ENCODE assay signal across 10 cellular contexts in genomic region chr7:45112648-45113047, GRCh38. TPM values are rescaled to one million over a fixed set of nuclear protein-coding genes. Genes with fewer than 3 reads are reported as not detected.
DNase-seq lines count a peak whose midpoint lies in the region; ATAC-seq and TF ChIP-seq lines count a peak whose summit lies in the region.
"Had no signal": no experiment of that assay in that cellular context is flagged by ENCODE, and none has a peak within 500 bp of the region (broad histone marks: within the 10 kb centered on the region; RNA-seq: fewer than 3 reads in every experiment).

No MANE protein-coding gene starts in this region.

- CTCF ChIA-PET in CD4-positive, alpha-beta memory T cell (lab: Charles Lee; ENCODE audit: partially characterized antibody): interaction anchor here (1.7 kb wide), 1 partner anchor 23 kb away, joined by 10 read pairs; no protein-coding TSS in a partner anchor

- H3K4me1 ChIP-seq in CD4-positive, alpha-beta memory T cell (ENCODE audit: insufficient read depth, low read length): peaks cover 37% of the 10 kb centered on the region

- H3K36me3 ChIP-seq in CD4-positive, alpha-beta memory T cell (ENCODE audit: insufficient read depth, low read length): peaks cover 18% of the 10 kb centered on the region

- POLR2A ChIA-PET in CD4-positive, alpha-beta memory T cell (lab: Charles Lee; ENCODE audit: partially characterized antibody): interaction anchor here (0.9 to 3.6 kb wide), 12 partner anchors 11 to 622 kb away, joined by 3 to 32 read pairs (median 10); partner anchors contain the start of genes H2AZ2, NUDCD3 and PURB

- DNase-seq in CD4-positive, alpha-beta memory T cell: no peak
- DNase-seq in LNCaP clone FGC (ENCODE audit: low read depth): no peak
- DNase-seq in natural killer cell: no peak
- no peak for DNase-seq in activated CD4-positive, alpha-beta T cell treated with anti-CD3 and anti-CD28 coated beads, Interleukin-2, amount 50 U/mL, for 1 hour
- DNase-seq in NCI-H2029 (lab: John Stamatoyannopoulos, UW): no peak
- DNase-seq: effector CD4-positive, alpha-beta T cell; NCI-H187 had no signal

- TF ChIP-seq CTCF in LNCaP clone FGC (IDR thresholded peaks at IDR 0.05; ENCODE audit: control insufficient read depth, extremely low read depth, insufficient read depth): no peak
- TF ChIP-seq CTCF in brain (conservative IDR thresholded peaks at IDR 0.05): no peak
- TF ChIP-seq CTCF in natural killer cell (IDR thresholded peaks at IDR 0.05): no peak

- H3K27ac Mint-ChIP-seq in CD4-positive, alpha-beta memory T cell: peak overlapping the region; percentile 84 to 100 (median 97)
- peak overlapping the region; percentile 54 to 99 (median 85) for H3K27ac Mint-ChIP-seq in brain
- peak overlapping the region; percentile 100 for H3K27ac Mint-ChIP-seq in natural killer cell

- peaks cover 24 to 51% (median 37%) of the 10 kb centered on the region in 4 donors for H3K4me1 Mint-ChIP-seq in CD4-positive, alpha-beta memory T cell
- H3K4me1 Mint-ChIP-seq in brain (peaks cover 52% of the 10 kb centered on the region), natural killer cell (peaks cover 23 to 35% of the 10 kb centered on the region in 2 donors)

- H3K27ac ChIP-seq in CD4-positive, alpha-beta memory T cell (ENCODE audit: low read depth, low read length): peak overlapping the region; percentile 87

- H3K36me3 Mint-ChIP-seq in CD4-positive, alpha-beta memory T cell: peaks cover 13 to 30% of the 10 kb centered on the region in 2 donors
- peaks cover 9% of the 10 kb centered on the region for H3K36me3 Mint-ChIP-seq in brain
- H3K36me3 Mint-ChIP-seq in natural killer cell: no peaks in the 10 kb centered on the region

- H3K9me3 ChIP-seq in CD4-positive, alpha-beta memory T cell (ENCODE audit: control insufficient read depth in 1 of 2, low read length in 2 of 2): no peaks in the 10 kb centered on the region

- peaks cover 0 to 4% (median 0%) of the 10 kb centered on the region in 8 donors for H3K9me3 Mint-ChIP-seq in CD4-positive, alpha-beta memory T cell
- peaks cover 0 to 3% (median 2%) of the 10 kb centered on the region in 5 experiments for H3K9me3 Mint-ChIP-seq in brain
- H3K9me3 Mint-ChIP-seq in natural killer cell: no peaks in the 10 kb centered on the region

- intact Hi-C loops in CD4-positive, alpha-beta memory T cell (cut with micrococcal nuclease): no loop called here
- intact Hi-C loops in natural killer cell (cut with micrococcal nuclease): loop anchor here (5.0 to 10.0 kb wide), 3 partner anchors 265 to 1030 kb away; partner anchors contain the start of genes H2AZ2, OGDH and POLM

- peaks cover 4% of the 10 kb centered on the region in 2 donors for H3K27me3 Mint-ChIP-seq in CD4-positive, alpha-beta memory T cell
- H3K27me3 Mint-ChIP-seq in brain: peaks cover 21% of the 10 kb centered on the region
- peaks cover 2 to 10% of the 10 kb centered on the region in 2 donors for H3K27me3 Mint-ChIP-seq in natural killer cell (ENCODE audit: low read depth in 2 of 2)

- no peaks in the 10 kb centered on the region for H3K27me3 ChIP-seq in CD4-positive, alpha-beta memory T cell (ENCODE audit: insufficient read depth, low read length)

- no peak overlapping the region for H3K4me3 ChIP-seq in CD4-positive, alpha-beta memory T cell (ENCODE audit: low read length in 2 of 2)
- peak overlapping the region; percentile 83 for H3K4me3 ChIP-seq in LNCaP clone FGC (ENCODE audit: low read depth, low read length)

- H3K4me3 Mint-ChIP-seq in CD4-positive, alpha-beta memory T cell: peak overlapping the region; percentile 61 to 99 (median 70)
- H3K4me3 Mint-ChIP-seq in brain: peak overlapping the region; percentile 94 to 99 (median 98)
- peak overlapping the region; percentile 67 for H3K4me3 Mint-ChIP-seq in natural killer cell

- no peak for ATAC-seq in natural killer cell
- no peak for ATAC-seq in HG02981 (IDR thresholded peaks at IDR 0.05; ENCODE audit: unreplicated experiment)
- ATAC-seq in HG03354 (IDR thresholded peaks at IDR 0.05; ENCODE audit: poor library complexity, severe bottlenecking, unreplicated experiment): no peak

RNA-seq across cellular contexts. Expression of gene TBRG4, which starts 1.2 kb away (rescaled TPM):
- total RNA-seq in CD4-positive, alpha-beta memory T cell: 100 to 1,000 TPM; 103 to 129 TPM
- polyA plus RNA-seq in CD4-positive, alpha-beta memory T cell: 10 to 100 TPM; 48.5 to 65.3 TPM
- polyA plus RNA-seq in brain (ENCODE audit: insufficient read depth, low read depth, low replicate concordance): 58.3 TPM
- total RNA-seq in natural killer cell: 10 to 100 TPM; 48.6 to 56.7 (median 55.9) TPM

RNA-seq across cellular contexts. Expression of gene NACAD, which starts 23.9 kb away (rescaled TPM):
- not detected for total RNA-seq in CD4-positive, alpha-beta memory T cell
- not detected for polyA plus RNA-seq in CD4-positive, alpha-beta memory T cell
- polyA plus RNA-seq in brain (ENCODE audit: insufficient read depth, low read depth, low replicate concordance): 110 TPM
- total RNA-seq in natural killer cell: 1 to 10 TPM in 1 of 3 donors, under 1 TPM in 2; 0.75 to 1.7 (median 0.78) TPM

RNA-seq across cellular contexts. Expression of gene RAMP3, which starts 44.9 kb away (rescaled TPM):
- total RNA-seq in CD4-positive, alpha-beta memory T cell: not detected
- polyA plus RNA-seq in CD4-positive, alpha-beta memory T cell: 1 to 10 TPM in 1 of 2 donors, under 1 TPM in 1; 0.38 to 1.6 TPM
- polyA plus RNA-seq in brain (ENCODE audit: insufficient read depth, low read depth, low replicate concordance): 13.2 TPM
- not detected for total RNA-seq in natural killer cell
